Comparison of ENCODE assay signal across 8 cellular contexts in the genomic region with DNA sequence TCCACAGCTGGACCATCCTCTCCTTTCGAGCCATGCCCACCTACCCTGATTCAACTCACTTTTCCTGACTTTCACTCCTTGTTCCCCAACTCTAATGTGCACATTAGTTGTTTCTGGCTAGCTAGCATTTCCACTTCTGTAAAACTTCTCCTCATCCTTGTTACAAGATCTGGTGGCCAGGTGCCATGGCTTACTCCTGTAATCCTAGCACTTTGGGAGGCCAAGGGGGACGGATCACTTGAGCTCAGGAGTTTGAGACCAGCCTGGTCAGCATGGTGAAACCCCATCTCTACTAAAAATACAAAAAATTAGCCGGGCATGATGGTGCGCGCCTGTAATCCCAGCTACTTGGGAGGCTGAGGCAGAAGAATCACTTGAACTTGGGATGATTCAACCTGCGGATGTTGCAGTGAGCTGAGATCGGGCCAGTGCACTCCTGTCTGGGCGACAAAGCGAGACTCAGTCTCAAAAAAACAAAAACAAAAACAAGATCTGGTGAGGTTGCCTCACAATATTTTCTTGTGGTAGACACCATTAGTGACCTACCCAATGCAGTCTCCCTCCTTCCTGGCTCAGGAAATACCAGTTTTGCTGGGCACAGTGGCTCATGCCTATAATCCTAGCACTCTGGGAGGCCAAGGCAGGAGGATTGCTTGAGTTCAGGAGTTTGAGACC. TPM values are rescaled to one million over a fixed set of nuclear protein-coding genes. Genes with fewer than 3 reads are reported as not detected.
DNase-seq lines count a peak whose midpoint lies in the region; ATAC-seq, FAIRE-seq and TF ChIP-seq lines count a peak whose summit lies in the region.
"Not testable (repeated sequence)": the region's sequence is repeated elsewhere in the genome, so short reads cannot be mapped to it uniquely, and the experiment has no call there.

No MANE protein-coding gene starts in this region.

- H3K4me1 Mint-ChIP-seq in CD8-positive, alpha-beta memory T cell: peaks cover 19 to 20% (median 20%) of the 10 kb centered on the region in 3 donors
- H3K4me1 Mint-ChIP-seq in T-helper 17 cell (peaks cover 13% of the 10 kb centered on the region), endodermal cell (peaks cover 27% of the 10 kb centered on the region)
- peaks cover 52% of the 10 kb centered on the region for H3K4me1 Mint-ChIP-seq in activated T-cell treated with anti-CD3 and anti-CD28 coated beads, Interleukin-2, amount 50 U/mL, for 72 hours (ENCODE audit: low read depth)
- peaks cover 46% of the 10 kb centered on the region for H3K4me1 Mint-ChIP-seq in activated naive CD8-positive, alpha-beta T cell treated with anti-CD3 and anti-CD28 coated beads, Interleukin-2, amount 50 U/mL, for 24 hours
- H3K4me1 Mint-ChIP-seq in naive thymus-derived CD8-positive, alpha-beta T cell: peaks cover 9 to 53% (median 40%) of the 10 kb centered on the region in 4 donors
- peaks cover 37% of the 10 kb centered on the region for H3K4me1 Mint-ChIP-seq in stimulated activated memory B cell treated with anti-CD40 and anti-IgM and Interleukin-4, amounts not matched to agents 10 μg/mL and 1 μg/mL and 100 μg/mL, for 72 hours

- peaks cover 50% of the 10 kb centered on the region for H3K4me1 ChIP-seq in A549
- H3K4me1 ChIP-seq in CD8-positive, alpha-beta memory T cell (ENCODE audit: insufficient read depth, low read length): peaks cover 24% of the 10 kb centered on the region
- not testable (repeated sequence) for H3K4me1 ChIP-seq in endodermal cell (ENCODE audit: control insufficient read depth, insufficient read depth, low read length)

- CTCF ChIA-PET in A549 (lab: Yijun Ruan, JAX): interaction anchor here (1.1 to 10.0 kb wide), 4 partner anchors 9 to 31 kb away, joined by 5 to 89 read pairs (median 10); a partner anchor contains a TSS
- CTCF ChIA-PET in CD8-positive, alpha-beta memory T cell (lab: Charles Lee): interaction anchor here (0.8 to 2.2 kb wide), 5 partner anchors 14 to 174 kb away, joined by 3 to 7 read pairs (median 4); no protein-coding TSS in a partner anchor

- H3K9me3 ChIP-seq in A549; CD8-positive, alpha-beta memory T cell (ENCODE audit: low read length); T-helper 17 cell (ENCODE audit: control insufficient read depth, low read length, poor library complexity, severe bottlenecking); endodermal cell (ENCODE audit: control insufficient read depth, low read length): not testable (repeated sequence)

- not testable (repeated sequence) for TF ChIP-seq CTCF in A549 (IDR thresholded peaks at IDR 0.05); endodermal cell (conservative IDR thresholded peaks at IDR 0.05)

- not testable (repeated sequence) for TF ChIP-seq POLR2A in A549 (IDR thresholded peaks at IDR 0.05; ENCODE audit: low read length)

- not testable (repeated sequence) for ATAC-seq in A549; T-helper 17 cell; activated T-cell treated with anti-CD3 and anti-CD28 coated beads, Interleukin-2, amount 50 U/mL, for 72 hours (replicated peaks in 1 of 2); activated naive CD8-positive, alpha-beta T cell treated with anti-CD3 and anti-CD28 coated beads, Interleukin-2, amount 50 U/mL, for 24 hours; naive thymus-derived CD8-positive, alpha-beta T cell; stimulated activated memory B cell treated with anti-CD40 and anti-IgM and Interleukin-4, amounts not matched to agents 10 μg/mL and 1 μg/mL and 100 μg/mL, for 72 hours

- not testable (repeated sequence) for DNase-seq in A549 (ENCODE audit: low read depth in 1 of 2, low spot score in 1 of 2); CD8-positive, alpha-beta memory T cell; T-helper 17 cell; activated T-cell treated with anti-CD3 and anti-CD28 coated beads, Interleukin-2, amount 50 U/mL, for 72 hours; activated naive CD8-positive, alpha-beta T cell treated with anti-CD3 and anti-CD28 coated beads, Interleukin-2, amount 50 U/mL, for 24 hours; endodermal cell; naive thymus-derived CD8-positive, alpha-beta T cell

- H3K27me3 ChIP-seq in CD8-positive, alpha-beta memory T cell (ENCODE audit: insufficient read depth, low read length, poor library complexity, severe bottlenecking); endodermal cell (ENCODE audit: control insufficient read depth, insufficient read depth, low read length, poor library complexity, severe bottlenecking): not testable (repeated sequence)

- H3K27ac ChIP-seq in A549: peak overlapping the region; percentile 87
- not testable (repeated sequence) for H3K27ac ChIP-seq in CD8-positive, alpha-beta memory T cell (ENCODE audit: low read depth, low read length); endodermal cell (ENCODE audit: low read depth, low read length)

- not testable (repeated sequence) for H3K4me3 ChIP-seq in A549; CD8-positive, alpha-beta memory T cell (ENCODE audit: low read length); endodermal cell (ENCODE audit: low read length)

- FAIRE-seq in A549 (lab: Jason Lieb, UNC): not testable (repeated sequence)

- H3K4me3 Mint-ChIP-seq in CD8-positive, alpha-beta memory T cell: peak overlapping the region in 2 of 7 donors; percentile 53 to 60
- not testable (repeated sequence) for H3K4me3 Mint-ChIP-seq in T-helper 17 cell, endodermal cell
- H3K4me3 Mint-ChIP-seq in activated T-cell treated with anti-CD3 and anti-CD28 coated beads, Interleukin-2, amount 50 U/mL, for 72 hours: peak overlapping the region in 1 of 2 donors; percentile 45
- H3K4me3 Mint-ChIP-seq in activated naive CD8-positive, alpha-beta T cell treated with anti-CD3 and anti-CD28 coated beads, Interleukin-2, amount 50 U/mL, for 24 hours: peak overlapping the region; percentile 24
- peak overlapping the region in 5 of 10 donors; percentile 12 to 84 (median 58) for H3K4me3 Mint-ChIP-seq in naive thymus-derived CD8-positive, alpha-beta T cell
- peak overlapping the region; percentile 43 for H3K4me3 Mint-ChIP-seq in stimulated activated memory B cell treated with anti-CD40 and anti-IgM and Interleukin-4, amounts not matched to agents 10 μg/mL and 1 μg/mL and 100 μg/mL, for 72 hours

- TF ChIP-seq RAD21 in A549 (conservative IDR thresholded peaks at IDR 0.05 in 1 of 2, IDR thresholded peaks at IDR 0.05 in 1 of 2): not testable (repeated sequence)

- not testable (repeated sequence) for H3K9ac ChIP-seq in endodermal cell (ENCODE audit: extremely low read depth, low read length, poor library complexity, severe bottlenecking)

- H3K36me3 Mint-ChIP-seq in CD8-positive, alpha-beta memory T cell; T-helper 17 cell (ENCODE audit: low read depth); activated T-cell treated with anti-CD3 and anti-CD28 coated beads, Interleukin-2, amount 50 U/mL, for 72 hours (ENCODE audit: insufficient read depth in 2 of 2); activated naive CD8-positive, alpha-beta T cell treated with anti-CD3 and anti-CD28 coated beads, Interleukin-2, amount 50 U/mL, for 24 hours (ENCODE audit: low read depth); endodermal cell (ENCODE audit: low read depth); naive thymus-derived CD8-positive, alpha-beta T cell; stimulated activated memory B cell treated with anti-CD40 and anti-IgM and Interleukin-4, amounts not matched to agents 10 μg/mL and 1 μg/mL and 100 μg/mL, for 72 hours: not testable (repeated sequence)

- not testable (repeated sequence) for H3K27me3 Mint-ChIP-seq in CD8-positive, alpha-beta memory T cell; T-helper 17 cell; activated T-cell treated with anti-CD3 and anti-CD28 coated beads, Interleukin-2, amount 50 U/mL, for 72 hours (ENCODE audit: low read depth); activated naive CD8-positive, alpha-beta T cell treated with anti-CD3 and anti-CD28 coated beads, Interleukin-2, amount 50 U/mL, for 24 hours; endodermal cell (ENCODE audit: insufficient read depth); naive thymus-derived CD8-positive, alpha-beta T cell; stimulated activated memory B cell treated with anti-CD40 and anti-IgM and Interleukin-4, amounts not matched to agents 10 μg/mL and 1 μg/mL and 100 μg/mL, for 72 hours

- peak overlapping the region; percentile 49 to 94 (median 80) for H3K27ac Mint-ChIP-seq in CD8-positive, alpha-beta memory T cell
- H3K27ac Mint-ChIP-seq in T-helper 17 cell (peak overlapping the region; percentile 87), endodermal cell (peak overlapping the region; percentile 20)
- H3K27ac Mint-ChIP-seq in activated T-cell treated with anti-CD3 and anti-CD28 coated beads, Interleukin-2, amount 50 U/mL, for 72 hours: peak overlapping the region; percentile 87
- H3K27ac Mint-ChIP-seq in activated naive CD8-positive, alpha-beta T cell treated with anti-CD3 and anti-CD28 coated beads, Interleukin-2, amount 50 U/mL, for 24 hours: peak overlapping the region; percentile 31
- peak overlapping the region; percentile 86 to 98 (median 94) for H3K27ac Mint-ChIP-seq in naive thymus-derived CD8-positive, alpha-beta T cell
- H3K27ac Mint-ChIP-seq in stimulated activated memory B cell treated with anti-CD40 and anti-IgM and Interleukin-4, amounts not matched to agents 10 μg/mL and 1 μg/mL and 100 μg/mL, for 72 hours: peak overlapping the region; percentile 73

- WGBS in A549 (ENCODE audit: missing lambda C conversion rate): 83% methylated on average over 9 of the region's 9 CpGs
- 87 to 92% methylated on average over 8 to 9 of the region's 9 CpGs for WGBS in endodermal cell (ENCODE audit: insufficient coverage in 1 of 2, insufficient read length in 1 of 2), 2 experiments

- H3K4me2 ChIP-seq in A549: not testable (repeated sequence)

- not testable (repeated sequence) for H3K9me3 Mint-ChIP-seq in CD8-positive, alpha-beta memory T cell; activated T-cell treated with anti-CD3 and anti-CD28 coated beads, Interleukin-2, amount 50 U/mL, for 72 hours; activated naive CD8-positive, alpha-beta T cell treated with anti-CD3 and anti-CD28 coated beads, Interleukin-2, amount 50 U/mL, for 24 hours; endodermal cell; naive thymus-derived CD8-positive, alpha-beta T cell; stimulated activated memory B cell treated with anti-CD40 and anti-IgM and Interleukin-4, amounts not matched to agents 10 μg/mL and 1 μg/mL and 100 μg/mL, for 72 hours

- POLR2A ChIA-PET in A549 (lab: Yijun Ruan, JAX): interaction anchor here (3.3 kb wide), 1 partner anchor 31 kb away, joined by 15 read pairs; a partner anchor contains a TSS
- POLR2A ChIA-PET in CD8-positive, alpha-beta memory T cell (lab: Charles Lee): interaction anchor here (0.6 kb wide), 2 partner anchors 10 to 55 kb away, joined by 5 to 11 read pairs; no protein-coding TSS in a partner anchor
- POLR2A ChIA-PET in naive thymus-derived CD8-positive, alpha-beta T cell (lab: Charles Lee): interaction anchor here (0.6 to 1.1 kb wide), 4 partner anchors 10 to 162 kb away, joined by 3 to 6 read pairs (median 4); no protein-coding TSS in a partner anchor

- not testable (repeated sequence) for H3K36me3 ChIP-seq in CD8-positive, alpha-beta memory T cell (ENCODE audit: insufficient read depth, low read length); endodermal cell (ENCODE audit: control insufficient read depth, insufficient read depth, low read length)

- not testable (repeated sequence) for TF ChIP-seq EP300 in A549 (IDR thresholded peaks at IDR 0.05)

RNA-seq across cellular contexts. Expression of a gene that starts 31.2 kb away (rescaled TPM):
- polyA plus RNA-seq in A549 (2011; rRNA removed) (30.3 and 46.2 TPM in 2 replicates), A549 (2017; fragmentation: RNase III; extraction: RNeasy Plus Mini Kit Qiagen cat#74134 plus additional on column Dnase treatment) (47.0 to 55.6 TPM (median 50.5 TPM) in 3 replicates)
- polyA plus RNA-seq in A549 (2012; cell fraction: cytosol; rRNA removed): 15.4 and 22.0 TPM in 2 replicates
- polyA plus RNA-seq in A549 (2012; cell fraction: nucleus; rRNA removed): 23.1 and 39.4 TPM in 2 replicates
- 62.1 and 63.5 TPM in 2 replicates for polyA minus RNA-seq in A549 (2011; rRNA and poly(A)+ RNA removed)
- total RNA-seq in CD8-positive, alpha-beta memory T cell: 10 to 100 TPM; 25.1 to 25.6 TPM
- polyA plus RNA-seq in CD8-positive, alpha-beta memory T cell: 16.0 TPM
- total RNA-seq in T-helper 17 cell (10 to 100 TPM; 33.2 to 83.9 TPM), endodermal cell (10 to 100 TPM; 26.5 to 37.4 TPM)
- 10 to 100 TPM; 36.6 to 50.6 TPM for total RNA-seq in activated T-cell treated with anti-CD3 and anti-CD28 coated beads, Interleukin-2, amount 50 U/mL, for 72 hours
- 11.9 TPM for polyA plus RNA-seq in endodermal cell (2013, experiment 1 of 2)
- 12.4 TPM for polyA plus RNA-seq in endodermal cell (2013, experiment 2 of 2)
- total RNA-seq in naive thymus-derived CD8-positive, alpha-beta T cell: 10 to 100 TPM; 21.7 to 23.7 TPM
- polyA plus RNA-seq in naive thymus-derived CD8-positive, alpha-beta T cell: 10 to 100 TPM in 1 of 3 donors, 1 to 10 TPM in 2; 4.3 to 10.2 (median 5.3) TPM

Comparison
In these comparisons a context has a peak if more than half of its experiments do, and no peak if none do; other contexts are left out.
1. H3K27ac Mint-ChIP-seq: peak in every context shown above with its lines; median percentile 94 in naive thymus-derived CD8-positive, alpha-beta T cell; 87 in T-helper 17 cell; 87 in activated T-cell treated with anti-CD3 and anti-CD28 coated beads, Interleukin-2, amount 50 U/mL, for 72 hours; 80 in CD8-positive, alpha-beta memory T cell; 73 in stimulated activated memory B cell treated with anti-CD40 and anti-IgM and Interleukin-4, amounts not matched to agents 10 μg/mL and 1 μg/mL and 100 μg/mL, for 72 hours; 31 in activated naive CD8-positive, alpha-beta T cell treated with anti-CD3 and anti-CD28 coated beads, Interleukin-2, amount 50 U/mL, for 24 hours; 20 in endodermal cell.